Comparison of ENCODE assay signal across 1 cellular context in genomic region chr17:193841-194806, GRCh38.
TF ChIP-seq lines count a peak whose summit lies in the region.

No MANE protein-coding gene starts in this region.

TF ChIP-seq in HepG2, 621 proteins besides CTCF, POLR2A, EP300 and RAD21 (continued from another document and continues in another):
- TF ChIP-seq UBTF (CRISPR knock-in tag; IDR thresholded peaks at IDR 0.05) (peak; percentile 59; the same call in 1 of the 2 replicates), SMAD9 (CRISPR knock-in tag; IDR thresholded peaks at IDR 0.05) (no peak), PRMT3 (CRISPR knock-in tag; IDR thresholded peaks at IDR 0.05; ENCODE audit: borderline replicate concordance, low read depth) (no peak), FIP1L1 (IDR thresholded peaks at IDR 0.05; ENCODE audit: borderline replicate concordance, insufficient read depth, low read depth, low read length) (no peak), ZNF205 (CRISPR knock-in tag; IDR thresholded peaks at IDR 0.05) (no peak), ZNF446 (CRISPR knock-in tag; IDR thresholded peaks at IDR 0.05) (no peak), HDAC6 (IDR thresholded peaks at IDR 0.05; ENCODE audit: low read depth, low read length) (no peak), MZF1 (CRISPR knock-in tag; IDR thresholded peaks at IDR 0.05; ENCODE audit: borderline replicate concordance) (no peak), TMF1 (CRISPR knock-in tag; IDR thresholded peaks at IDR 0.05; ENCODE audit: low read depth) (no peak), SNRNP70 (IDR thresholded peaks at IDR 0.05; ENCODE audit: low read depth, low read length) (no peak), TIGD3 (CRISPR knock-in tag; IDR thresholded peaks at IDR 0.05; ENCODE audit: borderline replicate concordance) (no peak), THAP9 (CRISPR knock-in tag; IDR thresholded peaks at IDR 0.05; ENCODE audit: borderline replicate concordance) (peak; percentile 66), MLLT10 (CRISPR knock-in tag; IDR thresholded peaks at IDR 0.05) (no peak), ELF3 (CRISPR knock-in tag; IDR thresholded peaks at IDR 0.05) (peak; percentile 47), MTA1 (CRISPR knock-in tag; IDR thresholded peaks at IDR 0.05; ENCODE audit: borderline replicate concordance) (peak; percentile 70; the same call in 1 of the 2 replicates), PCBP2 (optimal IDR thresholded peaks at IDR 0.05; ENCODE audit: low read depth, low read length, poor library complexity, severe bottlenecking) (no peak), ZBTB42 (CRISPR knock-in tag; IDR thresholded peaks at IDR 0.05) (no peak), SP140L (CRISPR knock-in tag; IDR thresholded peaks at IDR 0.05; ENCODE audit: borderline replicate concordance) (no peak), ZNF609 (CRISPR knock-in tag; IDR thresholded peaks at IDR 0.05; ENCODE audit: borderline replicate concordance) (no peak), CERS6 (CRISPR knock-in tag; IDR thresholded peaks at IDR 0.05) (no peak), JUN (CRISPR knock-in tag; IDR thresholded peaks at IDR 0.05) (no peak), ZFP36 (IDR thresholded peaks at IDR 0.05; ENCODE audit: borderline replicate concordance, low read depth, low read length, partially characterized antibody) (no peak), ZNF674 (CRISPR knock-in tag; IDR thresholded peaks at IDR 0.05; ENCODE audit: low read depth) (no peak), SMAD3 (CRISPR knock-in tag; IDR thresholded peaks at IDR 0.05) (0 out of 2 replicates have a peak, but pooled peaks have one; percentile 37), ZFP62 (CRISPR knock-in tag; IDR thresholded peaks at IDR 0.05) (no peak), HOXA3 (CRISPR knock-in tag; IDR thresholded peaks at IDR 0.05) (no peak), PLSCR1 (CRISPR knock-in tag; IDR thresholded peaks at IDR 0.05; ENCODE audit: borderline replicate concordance) (no peak), ONECUT2 (CRISPR knock-in tag; IDR thresholded peaks at IDR 0.05) (no peak), ATF3 (CRISPR knock-in tag; IDR thresholded peaks at IDR 0.05) (no peak), PRDM4 (CRISPR knock-in tag; IDR thresholded peaks at IDR 0.05; ENCODE audit: borderline replicate concordance) (no peak), TERF1 (CRISPR knock-in tag; IDR thresholded peaks at IDR 0.05) (no peak)
- TF ChIP-seq, protein P1, sequence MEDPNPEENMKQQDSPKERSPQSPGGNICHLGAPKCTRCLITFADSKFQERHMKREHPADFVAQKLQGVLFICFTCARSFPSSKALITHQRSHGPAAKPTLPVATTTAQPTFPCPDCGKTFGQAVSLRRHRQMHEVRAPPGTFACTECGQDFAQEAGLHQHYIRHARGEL (CRISPR knock-in tag; IDR thresholded peaks at IDR 0.05) = no peak
- TF ChIP-seq, protein P2, sequence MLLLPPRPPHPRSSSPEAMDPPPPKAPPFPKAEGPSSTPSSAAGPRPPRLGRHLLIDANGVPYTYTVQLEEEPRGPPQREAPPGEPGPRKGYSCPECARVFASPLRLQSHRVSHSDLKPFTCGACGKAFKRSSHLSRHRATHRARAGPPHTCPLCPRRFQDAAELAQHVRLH (CRISPR knock-in tag; IDR thresholded peaks at IDR 0.05; ENCODE audit: borderline replicate concordance, low read depth) = no peak
- TF ChIP-seq, protein P3, sequence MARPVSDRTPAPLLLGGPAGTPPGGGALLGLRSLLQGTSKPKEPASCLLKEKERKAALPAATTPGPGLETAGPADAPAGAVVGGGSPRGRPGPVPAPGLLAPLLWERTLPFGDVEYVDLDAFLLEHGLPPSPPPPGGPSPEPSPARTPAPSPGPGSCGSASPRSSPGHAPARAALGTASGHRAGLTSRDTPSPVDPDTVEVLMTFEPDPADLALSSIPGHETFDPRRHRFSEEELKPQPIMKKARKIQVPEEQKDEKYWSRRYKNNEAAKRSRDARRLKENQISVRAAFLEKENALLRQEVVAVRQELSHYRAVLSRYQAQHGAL (CRISPR knock-in tag; IDR thresholded peaks at IDR 0.05; ENCODE audit: not compliant biosample characterization) = no peak
